In genomic region chr13:30143671-30144400, GRCh38 we compare ENCODE assay signal across 9 cellular contexts.
DNase-seq lines count a peak whose midpoint lies in the region; ATAC-seq and TF ChIP-seq lines count a peak whose summit lies in the region.
"Had no signal": no experiment of that assay in that cellular context is flagged by ENCODE, and none has a peak within 500 bp of the region (broad histone marks: within the 10 kb centered on the region; RNA-seq: fewer than 3 reads in every experiment).

No MANE protein-coding gene starts in this region.

- no peaks in the 10 kb centered on the region for H3K27me3 ChIP-seq in CD4-positive, CD25-positive, alpha-beta regulatory T cell (ENCODE audit: control insufficient read depth, insufficient read depth, low read length)
- H3K27me3 ChIP-seq in MM.1S (replicated peaks; ENCODE audit: insufficient read depth, low read length) = no peaks in the 10 kb centered on the region
- H3K27me3 ChIP-seq in breast epithelium = no peaks in the 10 kb centered on the region

- H3K9me3 Mint-ChIP-seq in CD4-positive, CD25-positive, alpha-beta regulatory T cell = peaks cover 0 to 14% (median 1%) of the 10 kb centered on the region in 7 donors
- H3K9me3 Mint-ChIP-seq in neural crest cell = peaks cover 3% of the 10 kb centered on the region

- H4K20me1 ChIP-seq in MM.1S (ENCODE audit: insufficient read depth, low read length) = no peaks in the 10 kb centered on the region

- DNase-seq in CD4-positive, CD25-positive, alpha-beta regulatory T cell = peak in 1 of 3 donors; percentile 68
- DNase-seq in MM.1S = peak; percentile 8
- DNase-seq in breast epithelium (ENCODE audit: low spot score in 2 of 2) = no peak
- DNase-seq in neural crest cell (ENCODE audit: low read depth, low spot score) = no peak
- no peak for DNase-seq in NCI-H526 treated with DMSO at 0.1 percent for 48 hours (lab: John Stamatoyannopoulos, UW)
- DNase-seq in DMS 273 treated with DMSO at 0.1 percent for 48 hours (lab: John Stamatoyannopoulos, UW) = no peak
- no peak for DNase-seq in stimulated activated CD4-positive, alpha-beta T cell treated with anti-CD3 and anti-CD28 coated beads, Interleukin-4, amount 100 ng/mL, for 1 hour
- DNase-seq: GOT3 had no signal

- intact Hi-C loops in breast epithelium (cut with DNase I; ENCODE audit: low total_unique reads) = no loop called here

- no peak for ATAC-seq in CD4-positive, CD25-positive, alpha-beta regulatory T cell (ENCODE audit: low read depth in 2 of 2)
- ATAC-seq in GM19023 (IDR thresholded peaks at IDR 0.05; ENCODE audit: unreplicated experiment) = no peak

- H3K4me1 ChIP-seq in CD4-positive, CD25-positive, alpha-beta regulatory T cell (ENCODE audit: control insufficient read depth, insufficient read depth, low read length, poor library complexity, severe bottlenecking) = peaks cover 49% of the 10 kb centered on the region
- H3K4me1 ChIP-seq in MM.1S (ENCODE audit: low read length) (no peaks in the 10 kb centered on the region), breast epithelium (peaks cover 8 to 12% of the 10 kb centered on the region in 2 donors)

- H3K36me3 ChIP-seq in CD4-positive, CD25-positive, alpha-beta regulatory T cell (ENCODE audit: control insufficient read depth, insufficient read depth, low read length) = no peaks in the 10 kb centered on the region
- no peaks in the 10 kb centered on the region for H3K36me3 ChIP-seq in MM.1S (replicated peaks; ENCODE audit: insufficient read depth, low read length)
- H3K36me3 ChIP-seq in breast epithelium = no peaks in the 10 kb centered on the region

- H3K4me3 Mint-ChIP-seq in CD4-positive, CD25-positive, alpha-beta regulatory T cell = peak overlapping the region in 1 of 4 donors; percentile 61
- H3K4me3 Mint-ChIP-seq in neural crest cell = no peak overlapping the region

- H3K27ac ChIP-seq in CD4-positive, CD25-positive, alpha-beta regulatory T cell (ENCODE audit: insufficient read depth, low read length, poor library complexity, severe bottlenecking) = no peak overlapping the region
- H3K27ac ChIP-seq in MM.1S (ENCODE audit: low read length) = no peak overlapping the region
- H3K27ac ChIP-seq in breast epithelium = peak overlapping the region; percentile 80 to 85

- no peak overlapping the region for H3K9ac ChIP-seq in MM.1S (ENCODE audit: low read length)

- no peak overlapping the region for H2AFZ ChIP-seq in MM.1S (ENCODE audit: low read length)

- no peaks in the 10 kb centered on the region for H3F3A ChIP-seq in MM.1S (ENCODE audit: insufficient read depth, low read length)

- TF ChIP-seq POLR2A in breast epithelium (IDR thresholded peaks at IDR 0.05) = no peak

- no peak overlapping the region for H3K4me3 ChIP-seq in CD4-positive, CD25-positive, alpha-beta regulatory T cell (ENCODE audit: low read depth, low read length)
- H3K4me3 ChIP-seq in MM.1S (ENCODE audit: low read length) (no peak overlapping the region), breast epithelium (no peak overlapping the region)

- no peaks in the 10 kb centered on the region for H3K79me2 ChIP-seq in MM.1S (ENCODE audit: low read length)

- H3K27me3 Mint-ChIP-seq in CD4-positive, CD25-positive, alpha-beta regulatory T cell = no peaks in the 10 kb centered on the region
- H3K27me3 Mint-ChIP-seq in neural crest cell (ENCODE audit: low read depth) = no peaks in the 10 kb centered on the region

- no peak overlapping the region for H3K4me2 ChIP-seq in MM.1S (ENCODE audit: low read depth, low read length)

- H3K27ac Mint-ChIP-seq in CD4-positive, CD25-positive, alpha-beta regulatory T cell = peak overlapping the region; percentile 67 to 89 (median 74)
- H3K27ac Mint-ChIP-seq in neural crest cell (ENCODE audit: unreplicated experiment) = peak overlapping the region; percentile 24

- no peaks in the 10 kb centered on the region for H3K9me2 ChIP-seq in MM.1S (replicated peaks; ENCODE audit: insufficient read depth, low read length)

- TF ChIP-seq CTCF in MM.1S (IDR thresholded peaks at IDR 0.05; ENCODE audit: low read length) (no peak), breast epithelium (IDR thresholded peaks at IDR 0.05) (no peak), neural crest cell (conservative IDR thresholded peaks at IDR 0.05) (no peak)

- H3K4me1 Mint-ChIP-seq in CD4-positive, CD25-positive, alpha-beta regulatory T cell = peaks cover 28 to 74% (median 45%) of the 10 kb centered on the region in 4 donors
- H3K4me1 Mint-ChIP-seq in neural crest cell = peaks cover 22% of the 10 kb centered on the region

- no peaks in the 10 kb centered on the region for H3K9me3 ChIP-seq in CD4-positive, CD25-positive, alpha-beta regulatory T cell (ENCODE audit: control insufficient read depth in 2 of 2, low read length in 2 of 2)
- H3K9me3 ChIP-seq in MM.1S (replicated peaks; ENCODE audit: insufficient read depth, low read length) = no peaks in the 10 kb centered on the region
- H3K9me3 ChIP-seq in breast epithelium = no peaks in the 10 kb centered on the region

- H3K36me3 Mint-ChIP-seq in CD4-positive, CD25-positive, alpha-beta regulatory T cell = peaks cover 10% of the 10 kb centered on the region
- no peaks in the 10 kb centered on the region for H3K36me3 Mint-ChIP-seq in neural crest cell (ENCODE audit: low read depth)

Comparison
In these comparisons a context has a peak if more than half of its experiments do, and no peak if none do; other contexts are left out.
1. H3K27ac ChIP-seq: peak in breast epithelium (2 of 2); none in CD4-positive, CD25-positive, alpha-beta regulatory T cell (single experiment) and MM.1S (single experiment).